1 cellular context compared by ENCODE assay signal in the genomic region with DNA sequence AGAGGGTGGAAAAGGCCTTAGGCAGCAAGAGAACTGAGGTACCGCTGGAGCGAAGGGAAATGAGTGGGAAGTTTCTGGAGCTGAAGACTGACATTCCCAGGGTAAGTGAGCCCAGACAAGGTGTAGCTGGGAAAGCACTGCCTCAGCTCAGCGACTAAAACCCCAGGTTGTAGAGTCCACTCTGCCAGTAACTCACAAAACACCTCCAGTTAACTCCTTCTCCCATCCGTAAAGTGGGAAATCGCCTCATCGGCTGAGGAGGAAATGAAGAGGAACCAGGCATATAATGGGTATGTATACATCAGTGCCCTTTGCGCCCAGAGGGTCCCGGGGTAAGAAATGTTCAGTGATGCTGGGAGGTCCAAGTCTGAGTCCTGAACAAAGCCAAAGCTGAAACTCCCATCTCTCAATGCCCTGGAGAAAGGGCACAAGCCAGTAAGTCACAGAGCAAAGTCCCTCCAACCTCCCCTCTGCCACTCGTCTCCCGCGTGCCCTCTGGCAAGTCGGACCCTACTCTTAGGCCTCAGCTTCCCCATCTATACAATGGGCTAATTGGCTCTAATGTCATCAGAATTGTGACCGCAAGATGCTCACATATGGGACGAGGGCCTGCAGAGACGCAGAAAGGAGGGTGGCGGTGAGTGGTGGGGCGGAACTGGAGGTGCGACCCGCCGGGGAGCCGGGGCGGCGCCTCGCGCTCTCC.
TF ChIP-seq lines count a peak whose summit lies in the region.

No MANE protein-coding gene starts in this region.

TF ChIP-seq in HepG2, 621 proteins besides CTCF, POLR2A, EP300 and RAD21 (continued from another document and continues in another):
- TF ChIP-seq, protein P1, sequence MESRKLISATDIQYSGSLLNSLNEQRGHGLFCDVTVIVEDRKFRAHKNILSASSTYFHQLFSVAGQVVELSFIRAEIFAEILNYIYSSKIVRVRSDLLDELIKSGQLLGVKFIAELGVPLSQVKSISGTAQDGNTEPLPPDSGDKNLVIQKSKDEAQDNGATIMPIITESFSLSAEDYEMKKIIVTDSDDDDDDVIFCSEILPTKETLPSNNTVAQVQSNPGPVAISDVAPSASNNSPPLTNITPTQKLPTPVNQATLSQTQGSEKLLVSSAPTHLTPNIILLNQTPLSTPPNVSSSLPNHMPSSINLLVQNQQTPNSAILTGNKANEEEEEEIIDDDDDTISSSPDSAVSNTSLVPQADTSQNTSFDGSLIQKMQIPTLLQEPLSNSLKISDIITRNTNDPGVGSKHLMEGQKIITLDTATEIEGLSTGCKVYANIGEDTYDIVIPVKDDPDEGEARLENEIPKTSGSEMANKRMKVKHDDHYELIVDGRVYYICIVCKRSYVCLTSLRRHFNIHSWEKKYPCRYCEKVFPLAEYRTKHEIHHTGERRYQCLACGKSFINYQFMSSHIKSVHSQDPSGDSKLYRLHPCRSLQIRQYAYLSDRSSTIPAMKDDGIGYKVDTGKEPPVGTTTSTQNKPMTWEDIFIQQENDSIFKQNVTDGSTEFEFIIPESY (CRISPR knock-in tag; IDR thresholded peaks at IDR 0.05), result 0 out of 2 replicates have a peak, but pooled peaks have one; percentile 7
- peak; percentile 97 for TF ChIP-seq ADNP (CRISPR knock-in tag; IDR thresholded peaks at IDR 0.05)
- 0 out of 2 replicates have a peak, but pooled peaks have one; percentile 23 for TF ChIP-seq ETV5 (CRISPR knock-in tag; IDR thresholded peaks at IDR 0.05; ENCODE audit: borderline replicate concordance)
- no peak for TF ChIP-seq SOX13 (IDR thresholded peaks at IDR 0.05)
- TF ChIP-seq SOX13 (CRISPR knock-in tag; conservative IDR thresholded peaks at IDR 0.05 in 1 of 2, IDR thresholded peaks at IDR 0.05 in 1 of 2), result peak in 1 of 2 experiments; percentile 19; a peak in 1 of 4 replicates
- TF ChIP-seq RBAK (CRISPR knock-in tag; IDR thresholded peaks at IDR 0.05), result no peak
- TF ChIP-seq MED1 (CRISPR knock-in tag; IDR thresholded peaks at IDR 0.05), result peak; percentile 8; the same call in 1 of the 2 replicates
- TF ChIP-seq, protein P2, sequence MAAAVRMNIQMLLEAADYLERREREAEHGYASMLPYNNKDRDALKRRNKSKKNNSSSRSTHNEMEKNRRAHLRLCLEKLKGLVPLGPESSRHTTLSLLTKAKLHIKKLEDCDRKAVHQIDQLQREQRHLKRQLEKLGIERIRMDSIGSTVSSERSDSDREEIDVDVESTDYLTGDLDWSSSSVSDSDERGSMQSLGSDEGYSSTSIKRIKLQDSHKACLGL (CRISPR knock-in tag; IDR thresholded peaks at IDR 0.05), result no peak; the same call in 1 of the 2 replicates
- TF ChIP-seq, protein P3, sequence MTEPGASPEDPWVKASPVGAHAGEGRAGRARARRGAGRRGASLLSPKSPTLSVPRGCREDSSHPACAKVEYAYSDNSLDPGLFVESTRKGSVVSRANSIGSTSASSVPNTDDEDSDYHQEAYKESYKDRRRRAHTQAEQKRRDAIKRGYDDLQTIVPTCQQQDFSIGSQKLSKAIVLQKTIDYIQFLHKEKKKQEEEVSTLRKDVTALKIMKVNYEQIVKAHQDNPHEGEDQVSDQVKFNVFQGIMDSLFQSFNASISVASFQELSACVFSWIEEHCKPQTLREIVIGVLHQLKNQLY (CRISPR knock-in tag; IDR thresholded peaks at IDR 0.05), result peak; percentile 76
- 0 out of 2 replicates have a peak, but pooled peaks have one; percentile 69 for TF ChIP-seq SMAD9 (CRISPR knock-in tag; IDR thresholded peaks at IDR 0.05)
- 0 out of 2 replicates have a peak, but pooled peaks have one; percentile 51 for TF ChIP-seq ZNF670 (CRISPR knock-in tag; IDR thresholded peaks at IDR 0.05; ENCODE audit: borderline replicate concordance)
- no peak for TF ChIP-seq ZNF562 (CRISPR knock-in tag; IDR thresholded peaks at IDR 0.05; ENCODE audit: borderline replicate concordance)
- TF ChIP-seq, protein P4, sequence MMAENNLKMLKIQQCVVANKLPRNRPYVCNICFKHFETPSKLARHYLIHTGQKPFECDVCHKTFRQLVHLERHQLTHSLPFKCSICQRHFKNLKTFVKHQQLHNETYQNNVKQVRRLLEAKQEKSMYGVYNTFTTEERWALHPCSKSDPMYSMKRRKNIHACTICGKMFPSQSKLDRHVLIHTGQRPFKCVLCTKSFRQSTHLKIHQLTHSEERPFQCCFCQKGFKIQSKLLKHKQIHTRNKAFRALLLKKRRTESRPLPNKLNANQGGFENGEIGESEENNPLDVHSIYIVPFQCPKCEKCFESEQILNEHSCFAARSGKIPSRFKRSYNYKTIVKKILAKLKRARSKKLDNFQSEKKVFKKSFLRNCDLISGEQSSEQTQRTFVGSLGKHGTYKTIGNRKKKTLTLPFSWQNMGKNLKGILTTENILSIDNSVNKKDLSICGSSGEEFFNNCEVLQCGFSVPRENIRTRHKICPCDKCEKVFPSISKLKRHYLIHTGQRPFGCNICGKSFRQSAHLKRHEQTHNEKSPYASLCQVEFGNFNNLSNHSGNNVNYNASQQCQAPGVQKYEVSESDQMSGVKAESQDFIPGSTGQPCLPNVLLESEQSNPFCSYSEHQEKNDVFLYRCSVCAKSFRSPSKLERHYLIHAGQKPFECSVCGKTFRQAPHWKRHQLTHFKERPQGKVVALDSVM (CRISPR knock-in tag; IDR thresholded peaks at IDR 0.05), result no peak; the same call in 1 of the 2 replicates
- TF ChIP-seq, protein P5, sequence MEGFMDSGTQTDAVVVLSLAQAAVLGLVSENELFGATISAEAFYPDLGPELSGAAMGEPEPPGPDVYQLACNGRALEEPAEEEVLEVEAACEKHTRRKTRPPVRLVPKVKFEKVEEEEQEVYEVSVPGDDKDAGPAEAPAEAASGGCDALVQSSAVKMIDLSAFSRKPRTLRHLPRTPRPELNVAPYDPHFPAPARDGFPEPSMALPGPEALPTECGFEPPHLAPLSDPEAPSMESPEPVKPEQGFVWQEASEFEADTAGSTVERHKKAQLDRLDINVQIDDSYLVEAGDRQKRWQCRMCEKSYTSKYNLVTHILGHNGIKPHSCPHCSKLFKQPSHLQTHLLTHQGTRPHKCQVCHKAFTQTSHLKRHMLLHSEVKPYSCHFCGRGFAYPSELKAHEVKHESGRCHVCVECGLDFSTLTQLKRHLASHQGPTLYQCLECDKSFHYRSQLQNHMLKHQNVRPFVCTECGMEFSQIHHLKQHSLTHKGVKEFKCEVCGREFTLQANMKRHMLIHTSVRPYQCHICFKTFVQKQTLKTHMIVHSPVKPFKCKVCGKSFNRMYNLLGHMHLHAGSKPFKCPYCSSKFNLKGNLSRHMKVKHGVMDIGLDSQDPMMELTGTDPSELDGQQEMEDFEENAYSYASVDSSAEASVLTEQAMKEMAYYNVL (CRISPR knock-in tag; IDR thresholded peaks at IDR 0.05; ENCODE audit: borderline replicate concordance), result peak; percentile 73; the same call in 1 of the 2 replicates
- no peak for TF ChIP-seq NR3C1 (CRISPR knock-in tag; IDR thresholded peaks at IDR 0.05)
- no peak for TF ChIP-seq ZNF747 (CRISPR knock-in tag; IDR thresholded peaks at IDR 0.05; ENCODE audit: borderline replicate concordance)
- peak; percentile 16; the same call in 1 of the 2 replicates for TF ChIP-seq ARNTL (CRISPR knock-in tag; IDR thresholded peaks at IDR 0.05)
- peak; percentile 71 for TF ChIP-seq HDAC1 (CRISPR knock-in tag; IDR thresholded peaks at IDR 0.05)
- peak; percentile 69; the same call in 1 of the 2 replicates for TF ChIP-seq ZNF776 (CRISPR knock-in tag; IDR thresholded peaks at IDR 0.05)
- peak; percentile 79 for TF ChIP-seq MED8 (CRISPR knock-in tag; IDR thresholded peaks at IDR 0.05; ENCODE audit: insufficient replicate concordance)
- 0 out of 2 replicates have a peak, but pooled peaks have one; percentile 47 for TF ChIP-seq ZNF891 (CRISPR knock-in tag; IDR thresholded peaks at IDR 0.05)
- peak; percentile 57 for TF ChIP-seq POLR2AphosphoS5 (IDR thresholded peaks at IDR 0.05; ENCODE audit: low read depth, low read length)
- 0 out of 2 replicates have a peak, but pooled peaks have one; percentile 6 for TF ChIP-seq ZNF558 (CRISPR knock-in tag; IDR thresholded peaks at IDR 0.05; ENCODE audit: borderline replicate concordance)
- TF ChIP-seq ZBTB7B (CRISPR knock-in tag; IDR thresholded peaks at IDR 0.05), result no peak; the same call in 1 of the 2 replicates
- 0 out of 2 replicates have a peak, but pooled peaks have one; percentile 75 for TF ChIP-seq ZNF816 (CRISPR knock-in tag; IDR thresholded peaks at IDR 0.05; ENCODE audit: borderline replicate concordance)
- 0 out of 2 replicates have a peak, but pooled peaks have one; percentile 20 for TF ChIP-seq FOSL2 (CRISPR knock-in tag; IDR thresholded peaks at IDR 0.05)
- peak; percentile 60; the same call in 1 of the 2 replicates for TF ChIP-seq SAP130 (CRISPR knock-in tag; IDR thresholded peaks at IDR 0.05; ENCODE audit: low read depth)
- TF ChIP-seq TMF1 (CRISPR knock-in tag; IDR thresholded peaks at IDR 0.05; ENCODE audit: low read depth), result 0 out of 2 replicates have a peak, but pooled peaks have one; percentile 36
- TF ChIP-seq, protein P6, sequence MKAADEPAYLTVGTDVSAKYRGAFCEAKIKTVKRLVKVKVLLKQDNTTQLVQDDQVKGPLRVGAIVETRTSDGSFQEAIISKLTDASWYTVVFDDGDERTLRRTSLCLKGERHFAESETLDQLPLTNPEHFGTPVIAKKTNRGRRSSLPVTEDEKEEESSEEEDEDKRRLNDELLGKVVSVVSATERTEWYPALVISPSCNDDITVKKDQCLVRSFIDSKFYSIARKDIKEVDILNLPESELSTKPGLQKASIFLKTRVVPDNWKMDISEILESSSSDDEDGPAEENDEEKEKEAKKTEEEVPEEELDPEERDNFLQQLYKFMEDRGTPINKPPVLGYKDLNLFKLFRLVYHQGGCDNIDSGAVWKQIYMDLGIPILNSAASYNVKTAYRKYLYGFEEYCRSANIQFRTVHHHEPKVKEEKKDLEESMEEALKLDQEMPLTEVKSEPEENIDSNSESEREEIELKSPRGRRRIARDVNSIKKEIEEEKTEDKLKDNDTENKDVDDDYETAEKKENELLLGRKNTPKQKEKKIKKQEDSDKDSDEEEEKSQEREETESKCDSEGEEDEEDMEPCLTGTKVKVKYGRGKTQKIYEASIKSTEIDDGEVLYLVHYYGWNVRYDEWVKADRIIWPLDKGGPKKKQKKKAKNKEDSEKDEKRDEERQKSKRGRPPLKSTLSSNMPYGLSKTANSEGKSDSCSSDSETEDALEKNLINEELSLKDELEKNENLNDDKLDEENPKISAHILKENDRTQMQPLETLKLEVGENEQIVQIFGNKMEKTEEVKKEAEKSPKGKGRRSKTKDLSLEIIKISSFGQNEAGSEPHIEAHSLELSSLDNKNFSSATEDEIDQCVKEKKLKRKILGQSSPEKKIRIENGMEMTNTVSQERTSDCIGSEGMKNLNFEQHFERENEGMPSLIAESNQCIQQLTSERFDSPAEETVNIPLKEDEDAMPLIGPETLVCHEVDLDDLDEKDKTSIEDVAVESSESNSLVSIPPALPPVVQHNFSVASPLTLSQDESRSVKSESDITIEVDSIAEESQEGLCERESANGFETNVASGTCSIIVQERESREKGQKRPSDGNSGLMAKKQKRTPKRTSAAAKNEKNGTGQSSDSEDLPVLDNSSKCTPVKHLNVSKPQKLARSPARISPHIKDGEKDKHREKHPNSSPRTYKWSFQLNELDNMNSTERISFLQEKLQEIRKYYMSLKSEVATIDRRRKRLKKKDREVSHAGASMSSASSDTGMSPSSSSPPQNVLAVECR (CRISPR knock-in tag; IDR thresholded peaks at IDR 0.05; ENCODE audit: borderline replicate concordance), result 0 out of 2 replicates have a peak, but pooled peaks have one; percentile 61
- TF ChIP-seq, protein P7, sequence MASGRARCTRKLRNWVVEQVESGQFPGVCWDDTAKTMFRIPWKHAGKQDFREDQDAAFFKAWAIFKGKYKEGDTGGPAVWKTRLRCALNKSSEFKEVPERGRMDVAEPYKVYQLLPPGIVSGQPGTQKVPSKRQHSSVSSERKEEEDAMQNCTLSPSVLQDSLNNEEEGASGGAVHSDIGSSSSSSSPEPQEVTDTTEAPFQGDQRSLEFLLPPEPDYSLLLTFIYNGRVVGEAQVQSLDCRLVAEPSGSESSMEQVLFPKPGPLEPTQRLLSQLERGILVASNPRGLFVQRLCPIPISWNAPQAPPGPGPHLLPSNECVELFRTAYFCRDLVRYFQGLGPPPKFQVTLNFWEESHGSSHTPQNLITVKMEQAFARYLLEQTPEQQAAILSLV (CRISPR knock-in tag; IDR thresholded peaks at IDR 0.05; ENCODE audit: borderline replicate concordance), result no peak
- TF ChIP-seq, protein P8, sequence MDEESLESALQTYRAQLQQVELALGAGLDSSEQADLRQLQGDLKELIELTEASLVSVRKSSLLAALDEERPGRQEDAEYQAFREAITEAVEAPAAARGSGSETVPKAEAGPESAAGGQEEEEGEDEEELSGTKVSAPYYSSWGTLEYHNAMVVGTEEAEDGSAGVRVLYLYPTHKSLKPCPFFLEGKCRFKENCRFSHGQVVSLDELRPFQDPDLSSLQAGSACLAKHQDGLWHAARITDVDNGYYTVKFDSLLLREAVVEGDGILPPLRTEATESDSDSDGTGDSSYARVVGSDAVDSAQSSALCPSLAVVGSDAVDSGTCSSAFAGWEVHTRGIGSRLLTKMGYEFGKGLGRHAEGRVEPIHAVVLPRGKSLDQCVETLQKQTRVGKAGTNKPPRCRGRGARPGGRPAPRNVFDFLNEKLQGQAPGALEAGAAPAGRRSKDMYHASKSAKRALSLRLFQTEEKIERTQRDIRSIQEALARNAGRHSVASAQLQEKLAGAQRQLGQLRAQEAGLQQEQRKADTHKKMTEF (CRISPR knock-in tag; IDR thresholded peaks at IDR 0.05), result 0 out of 2 replicates have a peak, but pooled peaks have one; percentile 10
- TF ChIP-seq NRL (CRISPR knock-in tag; IDR thresholded peaks at IDR 0.05; ENCODE audit: borderline replicate concordance), result peak; percentile 38; the same call in 1 of the 2 replicates
- TF ChIP-seq, protein P9, sequence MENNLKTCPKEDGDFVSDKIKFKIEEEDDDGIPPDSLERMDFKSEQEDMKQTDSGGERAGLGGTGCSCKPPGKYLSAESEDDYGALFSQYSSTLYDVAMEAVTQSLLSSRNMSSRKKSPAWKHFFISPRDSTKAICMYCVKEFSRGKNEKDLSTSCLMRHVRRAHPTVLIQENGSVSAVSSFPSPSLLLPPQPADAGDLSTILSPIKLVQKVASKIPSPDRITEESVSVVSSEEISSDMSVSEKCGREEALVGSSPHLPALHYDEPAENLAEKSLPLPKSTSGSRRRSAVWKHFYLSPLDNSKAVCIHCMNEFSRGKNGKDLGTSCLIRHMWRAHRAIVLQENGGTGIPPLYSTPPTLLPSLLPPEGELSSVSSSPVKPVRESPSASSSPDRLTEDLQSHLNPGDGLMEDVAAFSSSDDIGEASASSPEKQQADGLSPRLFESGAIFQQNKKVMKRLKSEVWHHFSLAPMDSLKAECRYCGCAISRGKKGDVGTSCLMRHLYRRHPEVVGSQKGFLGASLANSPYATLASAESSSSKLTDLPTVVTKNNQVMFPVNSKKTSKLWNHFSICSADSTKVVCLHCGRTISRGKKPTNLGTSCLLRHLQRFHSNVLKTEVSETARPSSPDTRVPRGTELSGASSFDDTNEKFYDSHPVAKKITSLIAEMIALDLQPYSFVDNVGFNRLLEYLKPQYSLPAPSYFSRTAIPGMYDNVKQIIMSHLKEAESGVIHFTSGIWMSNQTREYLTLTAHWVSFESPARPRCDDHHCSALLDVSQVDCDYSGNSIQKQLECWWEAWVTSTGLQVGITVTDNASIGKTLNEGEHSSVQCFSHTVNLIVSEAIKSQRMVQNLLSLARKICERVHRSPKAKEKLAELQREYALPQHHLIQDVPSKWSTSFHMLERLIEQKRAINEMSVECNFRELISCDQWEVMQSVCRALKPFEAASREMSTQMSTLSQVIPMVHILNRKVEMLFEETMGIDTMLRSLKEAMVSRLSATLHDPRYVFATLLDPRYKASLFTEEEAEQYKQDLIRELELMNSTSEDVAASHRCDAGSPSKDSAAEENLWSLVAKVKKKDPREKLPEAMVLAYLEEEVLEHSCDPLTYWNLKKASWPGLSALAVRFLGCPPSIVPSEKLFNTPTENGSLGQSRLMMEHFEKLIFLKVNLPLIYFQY (CRISPR knock-in tag; IDR thresholded peaks at IDR 0.05; ENCODE audit: borderline replicate concordance), result 0 out of 2 replicates have a peak, but pooled peaks have one; percentile 15
- TF ChIP-seq LCORL (IDR thresholded peaks at IDR 0.05), result no peak
- TF ChIP-seq LCORL (CRISPR knock-in tag; IDR thresholded peaks at IDR 0.05), result peak; percentile 16; the same call in 1 of the 2 replicates
